In genomic region chr20:54139188-54139587, GRCh38 we compare ENCODE assay signal across 18 cellular contexts. TPM values are rescaled to one million over a fixed set of nuclear protein-coding genes. Genes with fewer than 3 reads are reported as not detected.
DNase-seq lines count a peak whose midpoint lies in the region; ATAC-seq, FAIRE-seq and TF ChIP-seq lines count a peak whose summit lies in the region.
"Had no signal": no experiment of that assay in that cellular context is flagged by ENCODE, and none has a peak within 500 bp of the region (broad histone marks: within the 10 kb centered on the region; RNA-seq: fewer than 3 reads in every experiment).

No MANE protein-coding gene starts in this region.

- peak overlapping the region; percentile 65 for H3K4me2 ChIP-seq in HCT116 (ENCODE audit: low read length)
- no peak overlapping the region for H3K4me2 ChIP-seq in astrocyte (ENCODE audit: low read length)
- H3K4me2 ChIP-seq in keratinocyte (ENCODE audit: control insufficient read depth, extremely low read depth, insufficient read depth, low read depth, low read length), result no peak overlapping the region

- H3K4me1 ChIP-seq in HCT116 (ENCODE audit: control insufficient read depth in 1 of 2, insufficient read depth in 2 of 2, low read length in 2 of 2) (peaks cover 59 to 73% of the 10 kb centered on the region in 2 experiments), astrocyte (ENCODE audit: insufficient read depth, low read length) (peaks cover 34% of the 10 kb centered on the region), keratinocyte (ENCODE audit: control insufficient read depth, extremely low read depth, insufficient read depth, low read length) (peaks cover 35% of the 10 kb centered on the region)
- H3K4me1 ChIP-seq: BE2C had no signal

- H3K79me2 ChIP-seq in HCT116 (ENCODE audit: insufficient read depth, low read length), result no peaks in the 10 kb centered on the region
- H3K79me2 ChIP-seq in astrocyte (ENCODE audit: insufficient read depth, low read length), result no peaks in the 10 kb centered on the region
- H3K79me2 ChIP-seq in keratinocyte (ENCODE audit: control insufficient read depth, insufficient read depth, low read length), result no peaks in the 10 kb centered on the region

- dilution Hi-C loops in keratinocyte (cut with MboI; ENCODE audit: extremely low pct_ligation_motif_present, low sequenced_read_pairs), result no loop called here

- H2AFZ ChIP-seq in HCT116 (ENCODE audit: low read depth, low read length, poor library complexity, severe bottlenecking) (no peak overlapping the region), astrocyte (ENCODE audit: low read depth, low read length) (no peak overlapping the region), keratinocyte (ENCODE audit: control insufficient read depth, low read length) (no peak overlapping the region)

- TF ChIP-seq POLR2A in HCT116 (IDR thresholded peaks at IDR 0.05; ENCODE audit: borderline replicate concordance, extremely low read depth, insufficient read depth, insufficient read length), result no peak

- peaks cover 0 to 19% of the 10 kb centered on the region in 2 experiments; a peak in 2 of 4 replicates for H3K36me3 ChIP-seq in HCT116 (ENCODE audit: control insufficient read depth in 1 of 2, insufficient read depth in 2 of 2, low read length in 2 of 2)
- no peaks in the 10 kb centered on the region for H3K36me3 ChIP-seq in astrocyte (ENCODE audit: insufficient read depth, low read length)
- H3K36me3 ChIP-seq in keratinocyte (ENCODE audit: control insufficient read depth in 2 of 2, extremely low read depth in 1 of 2, insufficient read depth in 2 of 2, low read length in 2 of 2), result no peaks in the 10 kb centered on the region
- H3K36me3 ChIP-seq: BE2C had no signal

- peak overlapping the region in 1 of 2 experiments; percentile 14; a peak in 2 of 4 replicates for H3K4me3 ChIP-seq in HCT116 (replicated peaks in 1 of 2; ENCODE audit: low read depth in 1 of 2, low read length in 2 of 2)
- H3K4me3 ChIP-seq in astrocyte (ENCODE audit: insufficient read depth, low read depth, low read length), result no peak overlapping the region
- H3K4me3 ChIP-seq in keratinocyte (ENCODE audit: control insufficient read depth in 2 of 3, extremely low read depth in 1 of 3, insufficient read depth in 2 of 3, low read depth in 1 of 3, low read length in 3 of 3), result no peak overlapping the region

- intact Hi-C loops in HCT116 (cut with micrococcal nuclease), result no loop called here

- H3K27me3 ChIP-seq in HCT116 (ENCODE audit: insufficient read depth, low read length) (no peaks in the 10 kb centered on the region), astrocyte (ENCODE audit: insufficient read depth, low read length) (no peaks in the 10 kb centered on the region), keratinocyte (ENCODE audit: control insufficient read depth, extremely low read depth, insufficient read depth, low read length) (no peaks in the 10 kb centered on the region)

- POLR2A ChIA-PET in HCT116 (lab: Charles Lee), result interaction anchor here (0.8 to 2.2 kb wide), 3 partner anchors 10 to 31 kb away, joined by 3 to 6 read pairs (median 5); no protein-coding TSS in a partner anchor

- DNase-seq in Daoy (ENCODE audit: low read depth) (peak; percentile 21), HCT116 (ENCODE audit: low read depth, low spot score) (peak; percentile 80), astrocyte (ENCODE audit: low read depth) (peak; percentile 31), keratinocyte (ENCODE audit: low read depth, low spot score) (no peak), NCI-H2227 (lab: John Stamatoyannopoulos, UW; ENCODE audit: unreplicated experiment) (no peak), DMS 273 treated with DMSO at 0.1 percent for 48 hours (lab: John Stamatoyannopoulos, UW) (no peak)
- DNase-seq: BE2C; CD4-positive, alpha-beta T cell; DND-41; H7; MV-4-11; NCI-H1436 treated with DMSO at 0.1 percent for 48 hours; NCI-H2081; NCI-H510A treated with DMSO at 0.1 percent for 48 hours; NCI-H82; SHP77; T-helper 2 cell had no signal

- H3K9me3 ChIP-seq in HCT116 (ENCODE audit: control insufficient read depth in 1 of 2, insufficient read depth in 1 of 2, low read depth in 1 of 2, low read length in 2 of 2) (peaks cover 5 to 6% of the 10 kb centered on the region in 2 experiments; a peak in 2 of 4 replicates), astrocyte (ENCODE audit: insufficient read depth, low read depth, low read length) (peaks cover 4% of the 10 kb centered on the region), keratinocyte (ENCODE audit: control insufficient read depth, low read depth, low read length) (peaks cover 8% of the 10 kb centered on the region)
- H3K9me3 ChIP-seq: BE2C had no signal

- H3K4me3 Mint-ChIP-seq in astrocyte (ENCODE audit: unreplicated experiment), result no peak overlapping the region
- H3K4me3 Mint-ChIP-seq: CD4-positive, alpha-beta T cell had no signal

- H3K9me1 ChIP-seq in keratinocyte (ENCODE audit: control insufficient read depth, extremely low read depth, insufficient read depth, low read length), result no peaks in the 10 kb centered on the region

- H3K27ac Mint-ChIP-seq in astrocyte (ENCODE audit: unreplicated experiment), result peak overlapping the region; percentile 50
- H3K27ac Mint-ChIP-seq: CD4-positive, alpha-beta T cell had no signal

- peaks cover 4% of the 10 kb centered on the region for H3K9me3 Mint-ChIP-seq in astrocyte (ENCODE audit: unreplicated experiment)
- H3K9me3 Mint-ChIP-seq: CD4-positive, alpha-beta T cell had no signal

- BruUV-seq in HCT116 (replicated peaks; lab: Mats Ljungman, UMichigan), result no TSS peak

- TF ChIP-seq CTCF in HCT116 (IDR thresholded peaks at IDR 0.05 in 2 of 3, conservative IDR thresholded peaks at IDR 0.05 in 1 of 3; ENCODE audit: borderline replicate concordance in 1 of 3, insufficient read depth in 1 of 3, low read depth in 2 of 3, low read length in 2 of 3) (no peak), astrocyte (IDR thresholded peaks at IDR 0.05; ENCODE audit: insufficient read depth, low read depth, low read length) (no peak), keratinocyte (optimal IDR thresholded peaks at IDR 0.05 in 1 of 3, IDR thresholded peaks at IDR 0.05 in 1 of 3, conservative IDR thresholded peaks at IDR 0.05 in 1 of 3; ENCODE audit: extremely low read depth in 1 of 3, insufficient read depth in 2 of 3, low read length in 3 of 3) (no peak)

- ATAC-seq in HCT116 (peak; percentile 75), GM21423 (IDR thresholded peaks at IDR 0.05; ENCODE audit: unreplicated experiment) (no peak)

- peaks cover 1% of the 10 kb centered on the region for H3K36me3 Mint-ChIP-seq in astrocyte (ENCODE audit: low read depth, unreplicated experiment)

- H3K4me1 Mint-ChIP-seq in astrocyte (ENCODE audit: low read depth, unreplicated experiment), result peaks cover 14% of the 10 kb centered on the region

- RAD21 ChIA-PET in HCT116 (lab: Charles Lee; ENCODE audit: low non-redundant PET in 1 of 2, low total read pairs in 2 of 2, uncharacterized antibody in 2 of 2, unreplicated experiment in 2 of 2), result interaction anchor here in 1 of 2 experiments (1.3 to 2.2 kb wide), 2 partner anchors 17 to 30 kb away, joined by 4 to 10 read pairs; no protein-coding TSS in a partner anchor

- H3K9ac ChIP-seq in HCT116 (ENCODE audit: low read length) (peak overlapping the region; percentile 61), astrocyte (ENCODE audit: low read length) (no peak overlapping the region), keratinocyte (ENCODE audit: control insufficient read depth, extremely low read depth, insufficient read depth, low read length) (no peak overlapping the region)

- no peaks in the 10 kb centered on the region for H3K27me3 Mint-ChIP-seq in astrocyte (ENCODE audit: low read depth, unreplicated experiment)

- H3K9me2 ChIP-seq in HCT116 (ENCODE audit: insufficient read depth), result no peaks in the 10 kb centered on the region

- no peak; the same call in 1 of the 2 replicates for TF ChIP-seq RAD21 in HCT116 (IDR thresholded peaks at IDR 0.05; ENCODE audit: low read depth)

- FAIRE-seq in astrocyte (lab: Jason Lieb, UNC) (no peak), keratinocyte (lab: Jason Lieb, UNC) (peak; percentile 29)

- H3K27ac ChIP-seq in HCT116 (ENCODE audit: low read depth, low read length), result peak overlapping the region; percentile 94
- H3K27ac ChIP-seq in astrocyte (ENCODE audit: low read depth, low read length), result peak overlapping the region; percentile 95
- no peak overlapping the region for H3K27ac ChIP-seq in keratinocyte (ENCODE audit: control insufficient read depth, insufficient read depth, low read length)

- H4K20me1 ChIP-seq in HCT116 (ENCODE audit: insufficient read depth) (no peaks in the 10 kb centered on the region), astrocyte (ENCODE audit: insufficient read depth, low read length) (no peaks in the 10 kb centered on the region), keratinocyte (ENCODE audit: control insufficient read depth, extremely low read depth, insufficient read depth, low read length) (no peaks in the 10 kb centered on the region)

- CTCF ChIA-PET in HCT116 (lab: Charles Lee), result interaction anchor here (0.9 to 1.6 kb wide), 2 partner anchors 9 to 36 kb away, joined by 3 to 4 read pairs; no protein-coding TSS in a partner anchor

TF ChIP-seq in HCT116, 20 proteins besides CTCF, POLR2A, EP300 and RAD21 (continues in another document):
- TF ChIP-seq TCF7L2 (IDR thresholded peaks at IDR 0.05; ENCODE audit: borderline replicate concordance, extremely low read depth, insufficient read depth, insufficient read length), result peak; percentile 95
- peak; percentile 65 for TF ChIP-seq SIN3A (IDR thresholded peaks at IDR 0.05; ENCODE audit: low read depth)
- no peak for TF ChIP-seq ZFX (IDR thresholded peaks at IDR 0.05)
- TF ChIP-seq CEBPB (IDR thresholded peaks at IDR 0.05; ENCODE audit: low read depth), result peak; percentile 52; the same call in 1 of the 2 replicates
- TF ChIP-seq YY1 (IDR thresholded peaks at IDR 0.05; ENCODE audit: extremely low read depth, insufficient replicate concordance, low read depth, low read length), result no peak
- TF ChIP-seq EGR1 (IDR thresholded peaks at IDR 0.05; ENCODE audit: low read depth), result no peak
- no peak for TF ChIP-seq EZH2phosphoT487 (IDR thresholded peaks at IDR 0.05; ENCODE audit: borderline replicate concordance)
- peak; percentile 78; the same call in 1 of the 2 replicates for TF ChIP-seq SP1 (IDR thresholded peaks at IDR 0.05; ENCODE audit: low read depth)
- no peak for TF ChIP-seq ZNF274 (IDR thresholded peaks at IDR 0.05; ENCODE audit: low read depth, low read length)
- TF ChIP-seq FOSL1 (IDR thresholded peaks at IDR 0.05; ENCODE audit: low read depth), result peak; percentile 96

RNA-seq across cellular contexts. Expression of gene CYP24A1, which starts 34.6 kb away (rescaled TPM):
- 0.46 and 1.0 TPM in 2 replicates for total RNA-seq in Daoy (2014; rRNA removed; shearing (Covaris generic))
- total RNA-seq in HCT116 (2021; ENCODE audit: unreplicated experiment) (267 TPM), astrocyte (0.60 and 0.73 TPM in 2 replicates)
- 18.9 and 34.6 TPM in 2 replicates for polyA plus RNA-seq in HCT116 (2012)
- polyA plus RNA-seq in keratinocyte, result 7.3 to 18.2 TPM (median 7.7 TPM) in 3 replicates
- not detected for polyA plus RNA-seq in keratinocyte (2011; ENCODE audit: low read depth)
- polyA plus RNA-seq in keratinocyte (2011; cell fraction: cytosol; rRNA removed), result 4.8 and 7.8 TPM in 2 replicates
- 34.1 and 38.0 TPM in 2 replicates for polyA plus RNA-seq in keratinocyte (2011; cell fraction: nucleus; rRNA removed)
- 5.9 TPM in 1 of 2 replicates, not detected in the other for polyA plus RNA-seq in keratinocyte (2012; ENCODE audit: low replicate concordance)
- 21.2 to 41.0 TPM (median 33.8 TPM) in 3 replicates for polyA minus RNA-seq in keratinocyte
- polyA minus RNA-seq in keratinocyte (2011; cell fraction: cytosol; rRNA and poly(A)+ RNA removed), result 27.0 TPM
- 18.9 and 23.8 TPM in 2 replicates for polyA minus RNA-seq in keratinocyte (2011; cell fraction: nucleus; rRNA and poly(A)+ RNA removed)

Comparison
In these comparisons a context has a peak if more than half of its experiments do, and no peak if none do; other contexts are left out.
1. DNase-seq: peak in Daoy (single experiment), HCT116 (single experiment) and astrocyte (single experiment); none in keratinocyte (single experiment), NCI-H2227 (single experiment) and DMS 273 treated with DMSO at 0.1 percent for 48 hours (single experiment).
2. RNA of gene CYP24A1, which starts 34.6 kb away (total RNA-seq): 267 TPM in HCT116 (single experiment); 0.60 to 0.73 TPM in astrocyte and 0.46 to 1.0 TPM in Daoy; every median in the first group is over 100 times any median in the second.